Comparison of ENCODE assay signal across 9 cellular contexts in genomic region chr22:21383824-21384806, GRCh38. TPM values are rescaled to one million over a fixed set of nuclear protein-coding genes. Genes with fewer than 3 reads are reported as not detected.
DNase-seq lines count a peak whose midpoint lies in the region; ATAC-seq and TF ChIP-seq lines count a peak whose summit lies in the region.
"Not testable (repeated sequence)": the region's sequence is repeated elsewhere in the genome, so short reads cannot be mapped to it uniquely, and the experiment has no call there.
"Had no signal": no experiment of that assay in that cellular context is flagged by ENCODE, and none has a peak within 500 bp of the region (broad histone marks: within the 10 kb centered on the region; RNA-seq: fewer than 3 reads in every experiment).

No MANE protein-coding gene starts in this region.

- ATAC-seq in GM18519 (IDR thresholded peaks at IDR 0.05; ENCODE audit: low FRiP score, unreplicated experiment) (peak; percentile 60), GM21390 (IDR thresholded peaks at IDR 0.05; ENCODE audit: unreplicated experiment) (peak; percentile 74), HG02798 (IDR thresholded peaks at IDR 0.05; ENCODE audit: poor library complexity, unreplicated experiment) (peak; percentile 60), HG03354 (IDR thresholded peaks at IDR 0.05; ENCODE audit: poor library complexity, severe bottlenecking, unreplicated experiment) (peak; percentile 77), WTC11 (peak; percentile 77), lung (ENCODE audit: insufficient read depth, low FRiP score) (peak; percentile 70)
- peak; percentile 67 for ATAC-seq in effector memory CD8-positive, alpha-beta T cell (replicated peaks)
- peak; percentile 90 for ATAC-seq in stimulated activated naive CD8-positive, alpha-beta T cell treated with anti-CD3 and anti-CD28 coated beads, Interleukin-15, amount 100 ng/mL, for 72 hours

- not testable (repeated sequence) for H3K4me1 Mint-ChIP-seq in WTC11; effector memory CD8-positive, alpha-beta T cell (ENCODE audit: low read depth in 2 of 2); stimulated activated naive CD8-positive, alpha-beta T cell treated with anti-CD3 and anti-CD28 coated beads, Interleukin-15, amount 100 ng/mL, for 72 hours

- H3K27ac ChIP-seq in lung (ENCODE audit: low read depth in 1 of 2, low read length in 1 of 2) = not testable (repeated sequence)

- POLR2A ChIA-PET in WTC11 (lab: Charles Lee) = not testable (repeated sequence)

- not testable (repeated sequence) for H3K36me3 Mint-ChIP-seq in WTC11; effector memory CD8-positive, alpha-beta T cell (ENCODE audit: insufficient read depth)

- H3K27ac Mint-ChIP-seq in WTC11; effector memory CD8-positive, alpha-beta T cell; stimulated activated naive CD8-positive, alpha-beta T cell treated with anti-CD3 and anti-CD28 coated beads, Interleukin-15, amount 100 ng/mL, for 72 hours: not testable (repeated sequence)

- not testable (repeated sequence) for H3K4me3 ChIP-seq in lung

- not testable (repeated sequence) for DNase-seq in WTC11 (ENCODE audit: low spot score); effector memory CD8-positive, alpha-beta T cell; lung (ENCODE audit: low spot score); stimulated activated naive CD8-positive, alpha-beta T cell treated with anti-CD3 and anti-CD28 coated beads, Interleukin-15, amount 100 ng/mL, for 72 hours

- WGBS in lung, 2 donors = no CpG with 5 or more reads among the region's 100 CpGs

- H3K9me3 ChIP-seq in lung (ENCODE audit: control insufficient read depth in 2 of 2, insufficient read depth in 1 of 2, low read length in 1 of 2) = not testable (repeated sequence)

- not testable (repeated sequence) for H3K27me3 Mint-ChIP-seq in WTC11 (ENCODE audit: low read depth); effector memory CD8-positive, alpha-beta T cell; stimulated activated naive CD8-positive, alpha-beta T cell treated with anti-CD3 and anti-CD28 coated beads, Interleukin-15, amount 100 ng/mL, for 72 hours

- not testable (repeated sequence) for TF ChIP-seq CTCF in WTC11 (IDR thresholded peaks at IDR 0.05); lung (IDR thresholded peaks at IDR 0.05; ENCODE audit: control extremely low read depth, extremely low read depth)

- not testable (repeated sequence) for H3K36me3 ChIP-seq in lung (ENCODE audit: control insufficient read depth in 2 of 2, insufficient read depth in 2 of 2, low read length in 2 of 2)

- H3K27me3 ChIP-seq in lung (ENCODE audit: control insufficient read depth, insufficient read depth) = not testable (repeated sequence)

- CTCF ChIA-PET in WTC11 (lab: Charles Lee) = not testable (repeated sequence)

- not testable (repeated sequence) for H3K4me1 ChIP-seq in lung (ENCODE audit: control insufficient read depth in 2 of 2, insufficient read depth in 2 of 2, low read length in 2 of 2)

- H3K4me3 Mint-ChIP-seq in WTC11; effector memory CD8-positive, alpha-beta T cell; stimulated activated naive CD8-positive, alpha-beta T cell treated with anti-CD3 and anti-CD28 coated beads, Interleukin-15, amount 100 ng/mL, for 72 hours: not testable (repeated sequence)

- H3K9me3 Mint-ChIP-seq in WTC11; effector memory CD8-positive, alpha-beta T cell; stimulated activated naive CD8-positive, alpha-beta T cell treated with anti-CD3 and anti-CD28 coated beads, Interleukin-15, amount 100 ng/mL, for 72 hours: not testable (repeated sequence)

RNA-seq across cellular contexts. Expression of gene RIMBP3B, which starts 0.6 kb away (rescaled TPM):
- 0.09 to 0.62 TPM (median 0.27 TPM) in 3 replicates for total RNA-seq in WTC11 (2021)
- total RNA-seq in lung = under 1 TPM; 0.09 to 0.21 TPM
- polyA plus RNA-seq in lung = under 1 TPM in 1 of 2 donors, not detected in 1; 0.08 TPM
- total RNA-seq: dermis microvascular lymphatic vessel endothelial cell had no signal

RNA-seq across cellular contexts. Expression of gene HIC2, which starts 33.1 kb away (rescaled TPM):
- total RNA-seq in WTC11 (2021) (30.4 to 33.3 TPM (median 31.2 TPM) in 3 replicates), lung (1 to 10 TPM; 3.8 to 6.1 TPM)
- polyA plus RNA-seq in lung = 1 to 10 TPM; 1.8 to 1.9 TPM
